Comparison of ENCODE assay signal across 21 cellular contexts in the genomic region with DNA sequence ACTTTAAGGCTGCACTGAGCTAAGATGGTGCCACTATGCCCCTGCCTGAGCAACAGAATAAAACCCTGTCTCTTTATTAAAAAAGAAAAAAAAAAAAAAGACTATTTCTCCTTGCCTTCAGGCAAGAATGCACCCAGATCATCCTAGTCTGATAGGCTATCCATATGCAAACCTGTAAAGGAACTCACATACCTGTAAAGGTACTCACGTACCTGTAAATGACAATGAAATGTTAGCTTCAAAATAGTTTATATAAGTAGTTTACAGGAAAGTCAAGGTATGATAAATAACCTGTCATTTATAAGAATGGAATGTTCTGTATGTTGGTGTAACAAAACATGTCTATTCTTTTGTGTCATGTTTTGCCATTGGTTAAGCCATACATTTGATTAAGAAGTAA.
DNase-seq lines count a peak whose midpoint lies in the region; ATAC-seq, FAIRE-seq and TF ChIP-seq lines count a peak whose summit lies in the region.
"Had no signal": no experiment of that assay in that cellular context is flagged by ENCODE, and none has a peak within 500 bp of the region (broad histone marks: within the 10 kb centered on the region; RNA-seq: fewer than 3 reads in every experiment).

No MANE protein-coding gene starts in this region.

- peak; percentile 71 for FAIRE-seq in D721Med (lab: Jason Lieb, UNC)
- FAIRE-seq: A549, G401.6, GM12878, GM12892, GM18507 had no signal

- no peak overlapping the region for H3K4me3 ChIP-seq in epithelial cell of esophagus (ENCODE audit: low read length)
- H3K4me3 ChIP-seq: A549, BLaER1, GM12878 had no signal

- no peak for DNase-seq in D721Med (ENCODE audit: insufficient read length, low spot score)
- peak; percentile 19 for DNase-seq in epithelial cell of esophagus (ENCODE audit: low read depth)
- DNase-seq in foreskin keratinocyte = peak; percentile 16 to 84
- DNase-seq in HT-29 (ENCODE audit: low spot score) = no peak
- no peak for DNase-seq in Ammon's horn (ENCODE audit: low spot score)
- no peak for DNase-seq in HPDE6-E6E7 (ENCODE audit: extremely low spot score)
- DNase-seq: AML-193; BE2C; C1 segment of cervical spinal cord; CD4-positive, alpha-beta memory T cell; CD4-positive, CD25-positive, alpha-beta regulatory T cell; CD8-positive, alpha-beta memory T cell; COR-L47; DMS79 treated with DMSO at 0.1 percent for 48 hours had no signal

- ATAC-seq in foreskin keratinocyte = peak; percentile 59
- ATAC-seq: A549, GM12878 had no signal

- no peak overlapping the region for H3K27ac ChIP-seq in foreskin keratinocyte
- H3K27ac ChIP-seq: 22Rv1, A549, BLaER1 had no signal

- H3K4me1 ChIP-seq in foreskin keratinocyte = no peaks in the 10 kb centered on the region
- H3K4me1 ChIP-seq: A549, BLaER1 had no signal

- TF ChIP-seq CTCF in D721Med (IDR thresholded peaks at IDR 0.05; ENCODE audit: insufficient read depth, missing control alignments) (no peak), epithelial cell of esophagus (IDR thresholded peaks at IDR 0.05; ENCODE audit: insufficient read depth, low read depth, low read length, missing control alignments) (no peak), foreskin keratinocyte (conservative IDR thresholded peaks at IDR 0.05) (no peak)

- H3K27me3 ChIP-seq in foreskin keratinocyte = no peaks in the 10 kb centered on the region
- H3K27me3 ChIP-seq: BE2C, BLaER1 had no signal

Comparison
In these comparisons a context has a peak if more than half of its experiments do, and no peak if none do; other contexts are left out.
1. DNase-seq: peak in epithelial cell of esophagus (single experiment) and foreskin keratinocyte (2 of 2); none in D721Med (single experiment), HT-29 (single experiment), Ammon's horn (single experiment) and HPDE6-E6E7 (single experiment).